In genomic region chr13:113393226-113393571, GRCh38 we compare ENCODE assay signal across 8 cellular contexts. TPM values are rescaled to one million over a fixed set of nuclear protein-coding genes. Genes with fewer than 3 reads are reported as not detected.
DNase-seq lines count a peak whose midpoint lies in the region; ATAC-seq and TF ChIP-seq lines count a peak whose summit lies in the region.

No MANE protein-coding gene starts in this region.

- TF ChIP-seq CTCF in body of pancreas (IDR thresholded peaks at IDR 0.05): no peak
- no peak for TF ChIP-seq CTCF in lower leg skin (IDR thresholded peaks at IDR 0.05)

- peak; percentile 17 for DNase-seq in stimulated activated CD4-positive, alpha-beta T cell treated with anti-CD3 and anti-CD28 coated beads, Interleukin-15, amount 100 ng/mL, for 24 hours
- no peak for DNase-seq in stimulated activated CD4-positive, alpha-beta T cell treated with anti-CD3 and anti-CD28 coated beads, Interleukin-4, amount 100 ng/mL, for 4 hours
- DNase-seq in body of pancreas (no peak), lower leg skin (ENCODE audit: low spot score in 2 of 2) (peak in 1 of 2 donors; percentile 83), GOT3 (lab: John Stamatoyannopoulos, UW) (no peak), COLO668 (lab: John Stamatoyannopoulos, UW; ENCODE audit: unreplicated experiment) (no peak)

- no peak for TF ChIP-seq POLR2A in body of pancreas (IDR thresholded peaks at IDR 0.05)
- no peak for TF ChIP-seq POLR2A in lower leg skin (IDR thresholded peaks at IDR 0.05)

- intact Hi-C loops in body of pancreas (cut with DNase I): loop anchor here (10.0 kb wide), 2 partner anchors 118 to 458 kb away; no protein-coding TSS in a partner anchor
- intact Hi-C loops in lower leg skin (cut with DNase I; ENCODE audit: low total_unique reads): loop anchor here (10.0 kb wide), 2 partner anchors 118 to 448 kb away; no protein-coding TSS in a partner anchor

- H3K27me3 ChIP-seq in body of pancreas: no peaks in the 10 kb centered on the region

- ATAC-seq in body of pancreas: peak; percentile 5
- no peak for ATAC-seq in GM18873 (IDR thresholded peaks at IDR 0.05; ENCODE audit: low FRiP score, unreplicated experiment)
- no peak for ATAC-seq in GM18870 (IDR thresholded peaks at IDR 0.05; ENCODE audit: unreplicated experiment)

- H3K27ac ChIP-seq in body of pancreas: no peak overlapping the region

- no peaks in the 10 kb centered on the region for H3K9me3 ChIP-seq in body of pancreas

- 72 to 78% methylated on average over 3 to 13 of the region's 13 CpGs for WGBS in body of pancreas, 2 donors
- WGBS in lower leg skin, 2 donors: 64 to 74% methylated on average over 9 to 13 of the region's 13 CpGs

- H3K36me3 ChIP-seq in body of pancreas (replicated peaks in 1 of 2; ENCODE audit: insufficient read depth in 1 of 2, low read depth in 2 of 2): no peaks in the 10 kb centered on the region

- H3K4me1 ChIP-seq in body of pancreas: peaks cover 12% of the 10 kb centered on the region

- H3K4me3 ChIP-seq in body of pancreas: peak overlapping the region in 1 of 2 donors; percentile 66
- peak overlapping the region; percentile 45 for H3K4me3 ChIP-seq in lower leg skin (ENCODE audit: low read depth, poor library complexity, severe bottlenecking)

RNA-seq across cellular contexts. Expression of gene GRTP1, which starts 29.3 kb away (rescaled TPM):
- total RNA-seq in body of pancreas (1 to 10 TPM; 7.3 to 8.9 TPM), lower leg skin (10 to 100 TPM; 23.8 to 38.1 (median 30.3) TPM)
